In the genomic region with DNA sequence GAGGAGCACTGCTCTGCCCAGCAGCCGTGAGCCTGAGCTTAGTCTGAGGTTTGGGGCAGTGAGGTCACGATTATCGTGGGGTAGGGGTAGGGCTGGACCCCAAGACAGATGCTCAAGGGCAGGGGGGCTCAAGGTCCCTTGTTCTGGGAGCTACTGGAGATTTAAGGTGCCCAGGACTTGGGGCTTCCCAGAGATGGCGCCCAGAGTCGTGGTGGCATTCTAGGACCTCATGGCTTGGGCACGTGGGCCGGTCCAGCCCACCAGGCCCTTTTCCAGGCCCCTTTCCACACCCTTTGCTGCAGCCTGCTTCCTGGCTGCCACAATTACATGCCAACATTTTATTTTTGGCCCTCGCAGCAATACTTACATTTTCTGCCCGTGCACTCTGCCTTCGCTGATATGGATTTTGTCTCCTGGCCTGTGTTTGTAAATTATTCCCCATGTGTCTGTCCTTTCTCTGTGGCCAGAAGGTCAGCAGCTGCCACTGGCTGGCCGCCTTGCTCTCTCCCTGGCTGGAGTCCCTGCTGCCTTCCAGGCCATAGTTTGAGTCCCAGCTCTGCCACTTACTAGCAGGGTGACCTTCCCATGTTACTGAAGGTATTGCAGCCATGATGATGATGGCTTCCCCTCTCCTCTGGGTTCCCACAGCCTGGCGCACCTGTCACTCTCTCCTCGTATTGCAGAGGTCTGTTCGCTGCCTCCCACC, we compare ENCODE assay signal across 25 cellular contexts. TPM values are rescaled to one million over a fixed set of nuclear protein-coding genes. Genes with fewer than 3 reads are reported as not detected.
A peak's percentile ranks its signal among the peaks of the same experiment; 100 is the strongest.
DNase-seq lines count a peak whose midpoint lies in the region; ATAC-seq, FAIRE-seq and TF ChIP-seq lines count a peak whose summit lies in the region.
"Had no signal": no experiment of that assay in that cellular context is flagged by ENCODE, and none has a peak within 500 bp of the region (broad histone marks: within the 10 kb centered on the region; RNA-seq: fewer than 3 reads in every experiment).

No MANE protein-coding gene starts in this region.

- H3K27me3 ChIP-seq in heart right ventricle (no peaks in the 10 kb centered on the region), neuronal stem cell (ENCODE audit: control insufficient read depth in 3 of 3, insufficient read depth in 3 of 3, low read depth in 1 of 3, low read length in 3 of 3) (peaks cover 0 to 8% (median 0%) of the 10 kb centered on the region in 3 experiments)

- H2BK15ac ChIP-seq in neuronal stem cell (ENCODE audit: low read length): peak overlapping the region; percentile 78

- no peak overlapping the region for H2BK5ac ChIP-seq in neuronal stem cell (ENCODE audit: low read length)

- peak overlapping the region; percentile 19 for H3K23ac ChIP-seq in neuronal stem cell (ENCODE audit: low read depth, low read length, poor library complexity)

- ATAC-seq in heart right ventricle: peak; percentile 56 to 89 (median 72)
- no peak for ATAC-seq in activated CD8-positive, alpha-beta memory T cell treated with anti-CD3 and anti-CD28 coated beads, Interleukin-2, amount 10 ng/mL, durations not matched to agents 7 days and 5 days
- ATAC-seq: effector memory CD8-positive, alpha-beta T cell had no signal

- no peak overlapping the region for H3K4me2 ChIP-seq in neuronal stem cell (ENCODE audit: insufficient read depth, low read length, poor library complexity, severe bottlenecking)

- H4K91ac ChIP-seq in neuronal stem cell (ENCODE audit: low read depth, low read length, poor library complexity): no peak overlapping the region

- H3K9me3 ChIP-seq in heart right ventricle (no peaks in the 10 kb centered on the region), neuronal stem cell (replicated peaks in 1 of 2; ENCODE audit: control insufficient read depth in 2 of 2, insufficient read depth in 1 of 2, low read depth in 1 of 2, low read length in 2 of 2) (peaks cover 0 to 2% of the 10 kb centered on the region in 2 donors)
- H3K9me3 ChIP-seq: esophagus squamous epithelium, spleen had no signal

- H3K9ac ChIP-seq in neuronal stem cell (ENCODE audit: low read depth, low read length, poor library complexity): no peak overlapping the region

- H3K36me3 Mint-ChIP-seq in activated CD8-positive, alpha-beta memory T cell treated with anti-CD3 and anti-CD28 coated beads, Interleukin-2, amount 10 ng/mL, durations not matched to agents 7 days and 5 days: no peaks in the 10 kb centered on the region

- H3K9me3 Mint-ChIP-seq in activated CD8-positive, alpha-beta memory T cell treated with anti-CD3 and anti-CD28 coated beads, Interleukin-2, amount 10 ng/mL, durations not matched to agents 7 days and 5 days (ENCODE audit: low read depth): no peaks in the 10 kb centered on the region
- H3K9me3 Mint-ChIP-seq: activated T-helper 1 cell treated with anti-CD3 and anti-CD28 coated beads, Interleukin-12 subunit alpha, Interleukin-12 subunit beta, Interleukin-2, Interleukin-4 antibody, amounts not matched to agents 30 ng/mL and 10 ng/mL and 1 ng/mL, durations not matched to agents 14 hours and 24 hours and 36 hours; effector memory CD8-positive, alpha-beta T cell; nephron progenitor cell had no signal

- no peak overlapping the region for H4K8ac ChIP-seq in neuronal stem cell (ENCODE audit: low read depth, low read length)

- no peak overlapping the region for H2AK5ac ChIP-seq in neuronal stem cell (ENCODE audit: low read depth, low read length)

- WGBS in heart right ventricle, 2 donors: 29 to 46% methylated on average over 14 of the region's 14 CpGs
- no CpG with 5 or more reads among the region's 14 CpGs for WGBS in neuronal stem cell (ENCODE audit: extremely low coverage in 2 of 2, insufficient read length in 2 of 2, insufficient replicate concordance in 1 of 2), 2 donors

- no peak overlapping the region for H2AFZ ChIP-seq in neuronal stem cell (ENCODE audit: low read length)

- peak overlapping the region; percentile 7 for H3K18ac ChIP-seq in neuronal stem cell (ENCODE audit: low read length)

- H3K36me3 ChIP-seq in heart right ventricle (peaks cover 0 to 37% (median 0%) of the 10 kb centered on the region in 9 donors), neuronal stem cell (replicated peaks in 1 of 2; ENCODE audit: control insufficient read depth in 2 of 2, insufficient read depth in 2 of 2, low read length in 2 of 2) (peaks cover 0 to 4% of the 10 kb centered on the region in 2 donors)
- H3K36me3 ChIP-seq: esophagus squamous epithelium, spleen had no signal

- H2BK120ac ChIP-seq in neuronal stem cell (ENCODE audit: low read depth, low read length): no peak overlapping the region

- CTCF ChIA-PET in activated CD8-positive, alpha-beta memory T cell treated with anti-CD3 and anti-CD28 coated beads, Interleukin-2, amount 10 ng/mL, durations not matched to agents 7 days and 5 days (lab: Charles Lee): interaction anchor here (1.2 kb wide), 1 partner anchor 255 kb away, joined by 3 read pairs; no protein-coding TSS in a partner anchor

- intact Hi-C loops in heart right ventricle (cut with DNase I): no loop called here

- no peak overlapping the region for H3K27ac Mint-ChIP-seq in activated CD8-positive, alpha-beta memory T cell treated with anti-CD3 and anti-CD28 coated beads, Interleukin-2, amount 10 ng/mL, durations not matched to agents 7 days and 5 days
- H3K27ac Mint-ChIP-seq: activated T-helper 1 cell treated with anti-CD3 and anti-CD28 coated beads, Interleukin-12 subunit alpha, Interleukin-12 subunit beta, Interleukin-2, Interleukin-4 antibody, amounts not matched to agents 30 ng/mL and 10 ng/mL and 1 ng/mL, durations not matched to agents 14 hours and 24 hours and 36 hours; nephron progenitor cell had no signal

- peak; percentile 27 for FAIRE-seq in urothelium cell line (lab: Jason Lieb, UNC)
- FAIRE-seq: colon, GM18507, H54 had no signal

- DNase-seq in heart right ventricle: peak; percentile 70 to 72
- no peak for DNase-seq in neuronal stem cell (ENCODE audit: low spot score)
- no peak for DNase-seq in urothelium cell line (ENCODE audit: low spot score)
- DNase-seq in stimulated activated CD4-positive, alpha-beta T cell treated with anti-CD3 and anti-CD28 coated beads, Interleukin-1b, Interleukin-23, amount 100 ng/mL, for 48 hours: no peak
- DNase-seq in NCI-H345 (lab: John Stamatoyannopoulos, UW): no peak
- DNase-seq in activated CD8-positive, alpha-beta memory T cell treated with anti-CD3 and anti-CD28 coated beads, Interleukin-2, amount 10 ng/mL, durations not matched to agents 7 days and 5 days: no peak
- DNase-seq: activated naive CD4-positive, alpha-beta T cell treated with anti-CD3 and anti-CD28 coated beads, Interleukin-2, amount 50 U/mL, for 16 hours; effector memory CD8-positive, alpha-beta T cell; esophagus squamous epithelium; GDM1; Karpas-422; kidney glomerular epithelial cell; NCI-H1048; NCI-H1930; NCI-H226; nephron progenitor cell; OCI-M1; SIG-M5; spleen; T-helper 1 cell had no signal

- H3K4ac ChIP-seq in neuronal stem cell (ENCODE audit: low read length): no peak overlapping the region

- H2BK12ac ChIP-seq in neuronal stem cell (ENCODE audit: low read length): peak overlapping the region; percentile 89

- peaks cover 19% of the 10 kb centered on the region for H3K4me1 Mint-ChIP-seq in activated CD8-positive, alpha-beta memory T cell treated with anti-CD3 and anti-CD28 coated beads, Interleukin-2, amount 10 ng/mL, durations not matched to agents 7 days and 5 days

- TF ChIP-seq CTCF in heart right ventricle (IDR thresholded peaks at IDR 0.05): no peak

- no peaks in the 10 kb centered on the region for H3K79me1 ChIP-seq in neuronal stem cell (ENCODE audit: low read depth, low read length)

- peak overlapping the region; percentile 29 for H3K27ac ChIP-seq in angular gyrus (ENCODE audit: low read depth, low read length)
- H3K27ac ChIP-seq in heart right ventricle: peak overlapping the region; percentile 53 to 92 (median 78)
- H3K27ac ChIP-seq in neuronal stem cell (replicated peaks; ENCODE audit: low read length): no peak overlapping the region
- H3K27ac ChIP-seq: esophagus squamous epithelium, spleen had no signal

- H3K27me3 Mint-ChIP-seq in activated CD8-positive, alpha-beta memory T cell treated with anti-CD3 and anti-CD28 coated beads, Interleukin-2, amount 10 ng/mL, durations not matched to agents 7 days and 5 days: peaks cover 30% of the 10 kb centered on the region

- H3K4me1 ChIP-seq in heart right ventricle (peaks cover 13 to 83% (median 39%) of the 10 kb centered on the region in 9 donors), neuronal stem cell (ENCODE audit: control insufficient read depth in 2 of 2, insufficient read depth in 1 of 2, low read depth in 1 of 2, low read length in 2 of 2) (peaks cover 0 to 3% of the 10 kb centered on the region in 2 donors)

- no peak overlapping the region for H3K4me3 Mint-ChIP-seq in activated CD8-positive, alpha-beta memory T cell treated with anti-CD3 and anti-CD28 coated beads, Interleukin-2, amount 10 ng/mL, durations not matched to agents 7 days and 5 days
- H3K4me3 Mint-ChIP-seq: activated T-helper 1 cell treated with anti-CD3 and anti-CD28 coated beads, Interleukin-12 subunit alpha, Interleukin-12 subunit beta, Interleukin-2, Interleukin-4 antibody, amounts not matched to agents 30 ng/mL and 10 ng/mL and 1 ng/mL, durations not matched to agents 14 hours and 24 hours and 36 hours; effector memory CD8-positive, alpha-beta T cell; nephron progenitor cell had no signal

- no peak overlapping the region for H3K14ac ChIP-seq in neuronal stem cell (ENCODE audit: low read length)

- no peak overlapping the region for H3K4me3 ChIP-seq in heart right ventricle
- no peak overlapping the region for H3K4me3 ChIP-seq in neuronal stem cell (ENCODE audit: low read length in 2 of 2)
- H3K4me3 ChIP-seq: esophagus squamous epithelium, spleen had no signal

RNA-seq across cellular contexts. Expression of gene MB, which starts 11.2 kb away (rescaled TPM):
- total RNA-seq in heart right ventricle: over 10,000 TPM in 9 of 10 donors, 1,000 to 10,000 TPM in 1; 9,966 to 22,407 (median 14,751) TPM
- polyA plus RNA-seq in heart right ventricle: over 10,000 TPM in 1 of 2 donors, 1,000 to 10,000 TPM in 1; 8,931 to 10,284 TPM
- polyA plus RNA-seq in neuronal stem cell (2013, experiment 1 of 2): 0.26 TPM
- polyA plus RNA-seq in neuronal stem cell (2013, experiment 2 of 2): 0.19 TPM
- total RNA-seq in activated CD8-positive, alpha-beta memory T cell treated with anti-CD3 and anti-CD28 coated beads, Interleukin-2, amount 10 ng/mL, durations not matched to agents 7 days and 5 days: 1 to 10 TPM in 1 of 2 experiments, not detected in 1; 2.6 TPM

RNA-seq across cellular contexts. Expression of gene APOL6, which starts 42.3 kb away (rescaled TPM):
- total RNA-seq in heart right ventricle: 10 to 100 TPM in 2 of 10 donors, 1 to 10 TPM in 8; 4.6 to 51.9 (median 8.7) TPM
- polyA plus RNA-seq in heart right ventricle: 1 to 10 TPM; 1.7 to 4.0 TPM
- 0.01 TPM for polyA plus RNA-seq in neuronal stem cell (2013, experiment 1 of 2)
- polyA plus RNA-seq in neuronal stem cell (2013, experiment 2 of 2): 0.01 TPM
- total RNA-seq in activated CD8-positive, alpha-beta memory T cell treated with anti-CD3 and anti-CD28 coated beads, Interleukin-2, amount 10 ng/mL, durations not matched to agents 7 days and 5 days: 10 to 100 TPM; 59.9 to 65.2 TPM

Comparison
In these comparisons a context has a peak if more than half of its experiments do, and no peak if none do; other contexts are left out.
1. DNase-seq: peak in heart right ventricle (2 of 2); none in neuronal stem cell (single experiment), urothelium cell line (single experiment), stimulated activated CD4-positive, alpha-beta T cell treated with anti-CD3 and anti-CD28 coated beads, Interleukin-1b, Interleukin-23, amount 100 ng/mL, for 48 hours (single experiment), NCI-H345 (single experiment) and activated CD8-positive, alpha-beta memory T cell treated with anti-CD3 and anti-CD28 coated beads, Interleukin-2, amount 10 ng/mL, durations not matched to agents 7 days and 5 days (single experiment).
2. RNA of gene MB, which starts 11.2 kb away (total RNA-seq): 9,966 to 22,407 TPM in heart right ventricle; 2.6 TPM in activated CD8-positive, alpha-beta memory T cell treated with anti-CD3 and anti-CD28 coated beads, Interleukin-2, amount 10 ng/mL, durations not matched to agents 7 days and 5 days; every median in the first group is over 1,000 times any median in the second.